9 cellular contexts compared by ENCODE assay signal in the genomic region with DNA sequence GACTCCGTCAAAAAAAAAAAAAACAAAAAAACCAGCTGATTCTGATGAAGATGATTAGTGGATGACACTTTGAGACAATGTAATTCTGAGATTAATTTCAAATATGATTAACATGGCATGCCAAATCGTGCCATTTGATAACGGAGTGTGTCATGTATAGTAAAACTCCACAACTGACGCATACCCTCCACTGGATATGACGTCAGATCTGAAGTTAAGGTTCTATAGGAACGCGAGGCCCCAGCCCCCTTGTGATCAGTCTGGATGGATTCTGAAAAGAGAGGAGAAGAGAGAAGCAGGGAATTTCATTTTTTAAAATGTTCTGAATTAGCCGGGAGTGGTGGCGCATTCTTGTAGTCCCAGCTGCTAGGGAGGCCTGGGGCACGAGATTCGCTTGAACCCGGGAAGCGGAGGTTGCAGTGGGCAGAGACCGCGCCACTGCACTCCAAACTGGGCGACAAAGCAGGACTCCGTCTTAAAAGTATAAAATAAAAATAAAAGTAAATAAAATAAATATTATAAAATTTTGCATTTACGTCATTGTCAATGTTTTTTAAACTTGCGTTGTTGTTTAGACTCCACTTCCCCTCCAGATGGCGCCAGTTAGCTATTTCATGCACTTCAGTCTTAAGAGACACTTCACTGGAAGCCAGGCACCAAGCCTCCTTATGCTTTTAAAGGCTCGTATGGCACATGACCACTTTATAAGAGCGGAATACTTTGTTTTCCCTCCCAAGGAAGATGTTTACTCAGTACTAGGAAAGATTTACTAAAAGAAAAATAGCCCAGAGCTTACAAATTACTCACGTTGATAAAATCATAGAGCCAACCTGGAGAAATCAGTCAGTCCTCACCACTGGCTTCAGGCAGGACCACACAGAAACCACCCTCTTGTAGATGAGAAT.
DNase-seq lines count a peak whose midpoint lies in the region; ATAC-seq, FAIRE-seq and TF ChIP-seq lines count a peak whose summit lies in the region.
"Had no signal": no experiment of that assay in that cellular context is flagged by ENCODE, and none has a peak within 500 bp of the region (broad histone marks: within the 10 kb centered on the region; RNA-seq: fewer than 3 reads in every experiment).

No MANE protein-coding gene starts in this region.

- peak; percentile 13 for FAIRE-seq in astrocyte (lab: Jason Lieb, UNC)

- peaks cover 14% of the 10 kb centered on the region for H3K27me3 ChIP-seq in astrocyte (ENCODE audit: insufficient read depth, low read length)

- POLR2A ChIA-PET in T-cell (lab: Charles Lee): no interaction called here

- H3K27ac Mint-ChIP-seq in T-cell (no peak overlapping the region), astrocyte (ENCODE audit: unreplicated experiment) (no peak overlapping the region)
- H3K27ac Mint-ChIP-seq: activated naive CD4-positive, alpha-beta T cell treated with anti-CD3 and anti-CD28 coated beads, Interleukin-2, amount 50 U/mL, for 24 hours had no signal

- no peaks in the 10 kb centered on the region for H3K9me3 ChIP-seq in astrocyte (ENCODE audit: insufficient read depth, low read depth, low read length)

- H3K4me3 ChIP-seq in astrocyte (ENCODE audit: insufficient read depth, low read depth, low read length): no peak overlapping the region

- no peaks in the 10 kb centered on the region for H3K36me3 ChIP-seq in astrocyte (ENCODE audit: insufficient read depth, low read length)

- H3K4me3 Mint-ChIP-seq in T-cell (no peak overlapping the region), astrocyte (ENCODE audit: unreplicated experiment) (no peak overlapping the region)
- H3K4me3 Mint-ChIP-seq: activated naive CD4-positive, alpha-beta T cell treated with anti-CD3 and anti-CD28 coated beads, Interleukin-2, amount 50 U/mL, for 24 hours had no signal

- H3K4me1 ChIP-seq in astrocyte (ENCODE audit: insufficient read depth, low read length): no peaks in the 10 kb centered on the region

- H3K27me3 Mint-ChIP-seq in T-cell (peaks cover 5 to 16% of the 10 kb centered on the region in 2 donors), astrocyte (ENCODE audit: low read depth, unreplicated experiment) (no peaks in the 10 kb centered on the region)

- H4K20me1 ChIP-seq in astrocyte (ENCODE audit: insufficient read depth, low read length): no peaks in the 10 kb centered on the region

- no peaks in the 10 kb centered on the region for H3K4me1 Mint-ChIP-seq in T-cell
- peaks cover under 1% of the 10 kb centered on the region for H3K4me1 Mint-ChIP-seq in astrocyte (ENCODE audit: low read depth, unreplicated experiment)
- H3K4me1 Mint-ChIP-seq: activated naive CD4-positive, alpha-beta T cell treated with anti-CD3 and anti-CD28 coated beads, Interleukin-2, amount 50 U/mL, for 24 hours had no signal

- H3K79me2 ChIP-seq in astrocyte (ENCODE audit: insufficient read depth, low read length): no peaks in the 10 kb centered on the region

- no peak overlapping the region for H3K4me2 ChIP-seq in astrocyte (ENCODE audit: low read length)

- peak in 2 of 4 experiments; percentile 55 to 60 for ATAC-seq in T-cell (replicated peaks in 1 of 4)
- no peak for ATAC-seq in HG02763 (IDR thresholded peaks at IDR 0.05; ENCODE audit: unreplicated experiment)

- H3K36me3 Mint-ChIP-seq in T-cell (no peaks in the 10 kb centered on the region), astrocyte (ENCODE audit: low read depth, unreplicated experiment) (peaks cover 2% of the 10 kb centered on the region)
- H3K36me3 Mint-ChIP-seq: activated naive CD4-positive, alpha-beta T cell treated with anti-CD3 and anti-CD28 coated beads, Interleukin-2, amount 50 U/mL, for 24 hours had no signal

- DNase-seq in D341Med (ENCODE audit: low spot score): peak; percentile 62
- peak; percentile 89 for DNase-seq in H4 (ENCODE audit: low spot score)
- peak; percentile 63 for DNase-seq in NCI-H1436 (lab: John Stamatoyannopoulos, UW)
- peak; percentile 6 to 70 (median 52) for DNase-seq in T-cell
- peak; percentile 57 for DNase-seq in astrocyte (ENCODE audit: low read depth)
- DNase-seq in hippocampal formation (lab: John Stamatoyannopoulos, UW): peak; percentile 40 to 71
- DNase-seq in stimulated activated CD4-positive, alpha-beta T cell treated with anti-CD3 and anti-CD28 coated beads, Interleukin-12 subunit alpha, Interleukin-12 subunit beta, amount 100 ng/mL, for 24 hours (ENCODE audit: low read depth in 2 of 2): peak; percentile 33 to 59

- no peak overlapping the region for H3K27ac ChIP-seq in astrocyte (ENCODE audit: low read depth, low read length)

- no peak overlapping the region for H3K9ac ChIP-seq in astrocyte (ENCODE audit: low read length)

- H3K9me3 Mint-ChIP-seq in T-cell: peaks cover 0 to 3% (median 0%) of the 10 kb centered on the region in 3 donors
- peaks cover 8% of the 10 kb centered on the region for H3K9me3 Mint-ChIP-seq in astrocyte (ENCODE audit: unreplicated experiment)
- H3K9me3 Mint-ChIP-seq: activated naive CD4-positive, alpha-beta T cell treated with anti-CD3 and anti-CD28 coated beads, Interleukin-2, amount 50 U/mL, for 24 hours had no signal

- CTCF ChIA-PET in T-cell (lab: Charles Lee): interaction anchor here (0.5 to 1.5 kb wide), 14 partner anchors 12 to 1419 kb away, joined by 3 to 5 read pairs (median 3); no protein-coding TSS in a partner anchor

- peak; percentile 72 for TF ChIP-seq CTCF in astrocyte (IDR thresholded peaks at IDR 0.05; ENCODE audit: insufficient read depth, low read depth, low read length)

- H2AFZ ChIP-seq in astrocyte (ENCODE audit: low read depth, low read length): no peak overlapping the region
